23 cellular contexts compared by ENCODE assay signal in the genomic region with DNA sequence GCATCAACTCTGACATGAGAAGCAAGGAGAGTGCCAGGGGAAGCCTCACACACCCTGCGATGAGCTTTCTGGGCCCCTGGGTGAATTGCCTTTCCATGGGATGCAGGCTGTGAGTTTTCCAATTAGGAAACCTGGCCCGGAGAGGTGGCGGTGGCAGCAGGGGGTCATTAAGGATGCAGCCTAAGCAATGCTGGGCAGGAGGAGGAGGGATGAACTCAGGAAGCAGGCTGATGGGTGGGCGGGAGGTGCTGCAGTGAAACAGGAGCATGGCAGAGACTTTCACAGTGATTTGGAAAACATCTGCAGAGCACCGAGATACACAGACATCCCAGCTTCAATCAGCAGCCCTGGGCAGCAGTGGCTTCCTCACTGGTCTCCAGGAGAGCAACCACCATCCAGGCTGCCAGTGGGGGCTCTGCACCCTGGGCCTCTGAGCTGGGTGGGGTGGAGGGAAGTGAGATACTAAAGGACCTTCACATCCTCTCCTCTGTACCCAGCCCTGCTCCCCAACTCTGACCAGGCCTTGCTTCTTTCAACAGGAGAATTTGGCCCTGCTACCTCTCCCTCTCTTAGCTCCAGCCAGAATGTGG. TPM values are rescaled to one million over a fixed set of nuclear protein-coding genes. Genes with fewer than 3 reads are reported as not detected.
"Had no signal": no experiment of that assay in that cellular context is flagged by ENCODE, and none has a peak within 500 bp of the region (broad histone marks: within the 10 kb centered on the region; RNA-seq: fewer than 3 reads in every experiment).

No MANE protein-coding gene starts in this region.

- H3K27ac ChIP-seq: ascending aorta, hepatocyte, transverse colon, vagina, VCaP had no signal

- H3K36me3 Mint-ChIP-seq: mesothelial cell of epicardium had no signal

- H3K27me3 ChIP-seq: ascending aorta, transverse colon, vagina had no signal

- H3K4me3 Mint-ChIP-seq: activated CD4-positive, alpha-beta memory T cell treated with anti-CD3 and anti-CD28 coated beads, Interleukin-2, amount 10 ng/mL, durations not matched to agents 7 days and 5 days; activated naive CD4-positive, alpha-beta T cell treated with anti-CD3 and anti-CD28 coated beads for 36 hours; effector memory CD8-positive, alpha-beta T cell; mesothelial cell of epicardium; nephron progenitor cell; stimulated activated naive CD8-positive, alpha-beta T cell treated with anti-CD3 and anti-CD28 coated beads, Interleukin-15, Interleukin-2, amounts not matched to agents 100 ng/mL and 50 ng/mL, for 24 hours had no signal

- H3K4me1 Mint-ChIP-seq: activated CD4-positive, alpha-beta memory T cell treated with anti-CD3 and anti-CD28 coated beads, Interleukin-2, amount 10 ng/mL, durations not matched to agents 7 days and 5 days; mesothelial cell of epicardium had no signal

- DNase-seq: activated CD4-positive, alpha-beta memory T cell treated with anti-CD3 and anti-CD28 coated beads, Interleukin-2, amount 10 ng/mL, durations not matched to agents 7 days and 5 days; activated naive CD4-positive, alpha-beta T cell treated with anti-CD3 and anti-CD28 coated beads for 36 hours; activated T-cell treated with anti-CD3 and anti-CD28 coated beads, Interleukin-2, amount 50 U/mL, for 1 hour; dermis blood vessel endothelial cell; effector memory CD8-positive, alpha-beta T cell; foreskin fibroblast; nephron progenitor cell; SW 1271; T-helper 2 cell; transverse colon had no signal

- H3K27ac Mint-ChIP-seq: activated CD4-positive, alpha-beta memory T cell treated with anti-CD3 and anti-CD28 coated beads, Interleukin-2, amount 10 ng/mL, durations not matched to agents 7 days and 5 days; activated naive CD4-positive, alpha-beta T cell treated with anti-CD3 and anti-CD28 coated beads for 36 hours; activated T-helper 2 cell treated with anti-CD3 and anti-CD28 coated beads, Interferon-gamma antibody, Interleukin-2, Interleukin-4, amounts not matched to agents 10 μg/mL and 5 μg/mL and 100 μg/mL, durations not matched to agents 14 hours and 24 hours and 36 hours; effector memory CD8-positive, alpha-beta T cell; mesothelial cell of epicardium; nephron progenitor cell; progenitor cell of endocrine pancreas; stimulated activated naive CD8-positive, alpha-beta T cell treated with anti-CD3 and anti-CD28 coated beads, Interleukin-15, Interleukin-2, amounts not matched to agents 100 ng/mL and 50 ng/mL, for 24 hours had no signal

- H3K4me3 ChIP-seq: ascending aorta, hepatocyte, lung, transverse colon, vagina had no signal

- H3K27me3 Mint-ChIP-seq: activated CD4-positive, alpha-beta memory T cell treated with anti-CD3 and anti-CD28 coated beads, Interleukin-2, amount 10 ng/mL, durations not matched to agents 7 days and 5 days; stimulated activated naive CD8-positive, alpha-beta T cell treated with anti-CD3 and anti-CD28 coated beads, Interleukin-15, Interleukin-2, amounts not matched to agents 100 ng/mL and 50 ng/mL, for 24 hours had no signal

- H3K9me3 ChIP-seq: ascending aorta, transverse colon, vagina had no signal

- ATAC-seq: effector memory CD8-positive, alpha-beta T cell; left lobe of liver had no signal

- H3K36me3 ChIP-seq: ascending aorta, transverse colon, vagina had no signal

- H3K9me3 Mint-ChIP-seq: activated CD4-positive, alpha-beta memory T cell treated with anti-CD3 and anti-CD28 coated beads, Interleukin-2, amount 10 ng/mL, durations not matched to agents 7 days and 5 days; activated naive CD4-positive, alpha-beta T cell treated with anti-CD3 and anti-CD28 coated beads for 36 hours; activated T-helper 2 cell treated with anti-CD3 and anti-CD28 coated beads, Interferon-gamma antibody, Interleukin-2, Interleukin-4, amounts not matched to agents 10 μg/mL and 5 μg/mL and 100 μg/mL, durations not matched to agents 14 hours and 24 hours and 36 hours; effector memory CD8-positive, alpha-beta T cell; mesothelial cell of epicardium; nephron progenitor cell; stimulated activated naive CD8-positive, alpha-beta T cell treated with anti-CD3 and anti-CD28 coated beads, Interleukin-15, Interleukin-2, amounts not matched to agents 100 ng/mL and 50 ng/mL, for 24 hours had no signal

RNA-seq across cellular contexts. Expression of a gene that starts 44.9 kb away (rescaled TPM):
- total RNA-seq: activated naive CD4-positive, alpha-beta T cell treated with anti-CD3 and anti-CD28 coated beads for 36 hours; activated T-helper 2 cell treated with anti-CD3 and anti-CD28 coated beads, Interferon-gamma antibody, Interleukin-2, Interleukin-4, amounts not matched to agents 10 μg/mL and 5 μg/mL and 100 μg/mL, durations not matched to agents 14 hours and 24 hours and 36 hours; ascending aorta; dermis blood vessel endothelial cell; glomerular endothelial cell; mesothelial cell of epicardium; osteoblast; skeletal muscle tissue; vagina had no signal
